14 cellular contexts compared by ENCODE assay signal in the genomic region with DNA sequence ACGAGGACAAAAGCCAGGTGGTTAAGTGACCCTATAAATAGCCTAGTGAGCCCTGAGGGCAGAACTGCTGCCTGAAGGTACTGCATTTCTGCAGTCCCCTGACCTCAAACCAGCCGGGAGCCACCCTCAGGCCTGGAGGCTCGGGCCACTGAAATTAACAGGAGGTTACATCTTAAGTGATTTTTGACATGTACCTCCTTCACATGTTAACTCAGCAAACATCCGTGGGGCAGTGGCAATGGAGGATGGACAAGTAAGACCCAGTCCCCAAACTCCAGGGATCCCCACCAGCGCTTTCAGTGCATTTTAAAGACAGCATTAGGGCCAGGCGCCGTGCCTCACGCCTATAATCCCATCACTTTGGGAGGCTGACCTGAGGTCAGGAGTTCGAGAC. TPM values are rescaled to one million over a fixed set of nuclear protein-coding genes. Genes with fewer than 3 reads are reported as not detected.
A peak's percentile ranks its signal among the peaks of the same experiment; 100 is the strongest.
DNase-seq lines count a peak whose midpoint lies in the region; ATAC-seq and TF ChIP-seq lines count a peak whose summit lies in the region.
"Had no signal": no experiment of that assay in that cellular context is flagged by ENCODE, and none has a peak within 500 bp of the region (broad histone marks: within the 10 kb centered on the region; RNA-seq: fewer than 3 reads in every experiment).

No MANE protein-coding gene starts in this region.

- in situ Hi-C loops in GM13977 (cut with MboI; ENCODE audit: low pct_unique_long_range_greater_than_20kb, low sequenced_read_pairs, unreplicated experiment), result no loop called here

- TF ChIP-seq CTCF in GM13977 (IDR thresholded peaks at IDR 0.05; ENCODE audit: extremely low read depth, insufficient read depth, missing control alignments), result no peak

- ATAC-seq in Right ventricle myocardium inferior, result peak; percentile 69
- no peak for ATAC-seq in effector memory CD8-positive, alpha-beta T cell (replicated peaks)
- ATAC-seq in stimulated activated naive B cell treated with anti-CD40 and anti-IgM and Interleukin-4, amounts not matched to agents 10 μg/mL and 1 μg/mL and 100 μg/mL, for 72 hours (replicated peaks), result no peak

- H3K27ac Mint-ChIP-seq in T-helper 1 cell treated with Interleukin-12 subunit alpha and Interleukin-12 subunit beta and Interleukin-4 antibody, amounts not matched to agents 30 μg/mL and 1 μg/mL, for 36 hours, result peak overlapping the region; percentile 97
- H3K27ac Mint-ChIP-seq in effector memory CD8-positive, alpha-beta T cell, result peak overlapping the region; percentile 96 to 97
- H3K27ac Mint-ChIP-seq in stimulated activated naive B cell treated with anti-CD40 and anti-IgM and Interleukin-4, amounts not matched to agents 10 μg/mL and 1 μg/mL and 100 μg/mL, for 72 hours, result peak overlapping the region; percentile 14

- DNase-seq in Right ventricle myocardium inferior (ENCODE audit: missing footprints), result no peak
- DNase-seq in cardiac septum (ENCODE audit: low spot score), result no peak
- no peak for DNase-seq in effector memory CD8-positive, alpha-beta T cell
- no peak for DNase-seq in stimulated activated naive B cell treated with anti-CD40 and anti-IgM and Interleukin-4, amounts not matched to agents 10 μg/mL and 1 μg/mL and 100 μg/mL, for 72 hours
- DNase-seq in AG20443 (ENCODE audit: low spot score), result no peak
- no peak for DNase-seq in GM13977 (ENCODE audit: low spot score)
- no peak for DNase-seq in pons (ENCODE audit: low spot score)
- DNase-seq: amygdala, foreskin fibroblast, mammary epithelial cell, NCI-H187, substantia nigra had no signal

- intact Hi-C loops in Right ventricle myocardium inferior (cut with DNase I), result no loop called here
- intact Hi-C loops in cardiac septum (cut with DNase I), result loop anchor here (5.0 kb wide), 1 partner anchor 521 kb away; no protein-coding TSS in a partner anchor

- H3K4me1 Mint-ChIP-seq in T-helper 1 cell treated with Interleukin-12 subunit alpha and Interleukin-12 subunit beta and Interleukin-4 antibody, amounts not matched to agents 30 μg/mL and 1 μg/mL, for 36 hours (ENCODE audit: low read depth), result peaks cover 72% of the 10 kb centered on the region
- H3K4me1 Mint-ChIP-seq in effector memory CD8-positive, alpha-beta T cell (ENCODE audit: low read depth in 2 of 2), result peaks cover 78 to 79% of the 10 kb centered on the region in 2 donors
- H3K4me1 Mint-ChIP-seq in stimulated activated naive B cell treated with anti-CD40 and anti-IgM and Interleukin-4, amounts not matched to agents 10 μg/mL and 1 μg/mL and 100 μg/mL, for 72 hours, result peaks cover 56 to 64% of the 10 kb centered on the region in 2 donors

- no peaks in the 10 kb centered on the region for H3K9me3 Mint-ChIP-seq in T-helper 1 cell treated with Interleukin-12 subunit alpha and Interleukin-12 subunit beta and Interleukin-4 antibody, amounts not matched to agents 30 μg/mL and 1 μg/mL, for 36 hours
- no peaks in the 10 kb centered on the region for H3K9me3 Mint-ChIP-seq in effector memory CD8-positive, alpha-beta T cell
- no peaks in the 10 kb centered on the region for H3K9me3 Mint-ChIP-seq in stimulated activated naive B cell treated with anti-CD40 and anti-IgM and Interleukin-4, amounts not matched to agents 10 μg/mL and 1 μg/mL and 100 μg/mL, for 72 hours

- no peaks in the 10 kb centered on the region for H3K27me3 Mint-ChIP-seq in T-helper 1 cell treated with Interleukin-12 subunit alpha and Interleukin-12 subunit beta and Interleukin-4 antibody, amounts not matched to agents 30 μg/mL and 1 μg/mL, for 36 hours (ENCODE audit: low read depth)
- H3K27me3 Mint-ChIP-seq in effector memory CD8-positive, alpha-beta T cell, result no peaks in the 10 kb centered on the region
- no peaks in the 10 kb centered on the region for H3K27me3 Mint-ChIP-seq in stimulated activated naive B cell treated with anti-CD40 and anti-IgM and Interleukin-4, amounts not matched to agents 10 μg/mL and 1 μg/mL and 100 μg/mL, for 72 hours

- no peak overlapping the region for H3K4me3 Mint-ChIP-seq in T-helper 1 cell treated with Interleukin-12 subunit alpha and Interleukin-12 subunit beta and Interleukin-4 antibody, amounts not matched to agents 30 μg/mL and 1 μg/mL, for 36 hours
- peak overlapping the region; percentile 77 to 83 for H3K4me3 Mint-ChIP-seq in effector memory CD8-positive, alpha-beta T cell
- no peak overlapping the region for H3K4me3 Mint-ChIP-seq in stimulated activated naive B cell treated with anti-CD40 and anti-IgM and Interleukin-4, amounts not matched to agents 10 μg/mL and 1 μg/mL and 100 μg/mL, for 72 hours

- H3K36me3 Mint-ChIP-seq in T-helper 1 cell treated with Interleukin-12 subunit alpha and Interleukin-12 subunit beta and Interleukin-4 antibody, amounts not matched to agents 30 μg/mL and 1 μg/mL, for 36 hours (ENCODE audit: low read depth), result peaks cover 44% of the 10 kb centered on the region
- H3K36me3 Mint-ChIP-seq in effector memory CD8-positive, alpha-beta T cell (ENCODE audit: insufficient read depth), result peaks cover 68% of the 10 kb centered on the region
- H3K36me3 Mint-ChIP-seq in stimulated activated naive B cell treated with anti-CD40 and anti-IgM and Interleukin-4, amounts not matched to agents 10 μg/mL and 1 μg/mL and 100 μg/mL, for 72 hours, result peaks cover 25 to 50% of the 10 kb centered on the region in 2 donors

RNA-seq across cellular contexts. Expression of a gene that starts 26.2 kb away (rescaled TPM):
- total RNA-seq in Right ventricle myocardium inferior (4.5 TPM), cardiac septum (2.7 TPM)
- total RNA-seq: NCI-H460 had no signal

RNA-seq across cellular contexts. Expression of a gene that starts 49.8 kb away (rescaled TPM):
- 98.3 TPM for total RNA-seq in Right ventricle myocardium inferior
- total RNA-seq in cardiac septum, result 101 TPM

Comparison
In these comparisons a context has a peak if more than half of its experiments do, and no peak if none do; other contexts are left out.
1. H3K27ac Mint-ChIP-seq: peak in every context shown above with its lines; median percentile 97 in T-helper 1 cell treated with Interleukin-12 subunit alpha and Interleukin-12 subunit beta and Interleukin-4 antibody, amounts not matched to agents 30 μg/mL and 1 μg/mL, for 36 hours; 96 in effector memory CD8-positive, alpha-beta T cell; 14 in stimulated activated naive B cell treated with anti-CD40 and anti-IgM and Interleukin-4, amounts not matched to agents 10 μg/mL and 1 μg/mL and 100 μg/mL, for 72 hours.
2. H3K4me3 Mint-ChIP-seq: peak in effector memory CD8-positive, alpha-beta T cell (2 of 2); none in T-helper 1 cell treated with Interleukin-12 subunit alpha and Interleukin-12 subunit beta and Interleukin-4 antibody, amounts not matched to agents 30 μg/mL and 1 μg/mL, for 36 hours (single experiment) and stimulated activated naive B cell treated with anti-CD40 and anti-IgM and Interleukin-4, amounts not matched to agents 10 μg/mL and 1 μg/mL and 100 μg/mL, for 72 hours (0 of 2).